In the genomic region with DNA sequence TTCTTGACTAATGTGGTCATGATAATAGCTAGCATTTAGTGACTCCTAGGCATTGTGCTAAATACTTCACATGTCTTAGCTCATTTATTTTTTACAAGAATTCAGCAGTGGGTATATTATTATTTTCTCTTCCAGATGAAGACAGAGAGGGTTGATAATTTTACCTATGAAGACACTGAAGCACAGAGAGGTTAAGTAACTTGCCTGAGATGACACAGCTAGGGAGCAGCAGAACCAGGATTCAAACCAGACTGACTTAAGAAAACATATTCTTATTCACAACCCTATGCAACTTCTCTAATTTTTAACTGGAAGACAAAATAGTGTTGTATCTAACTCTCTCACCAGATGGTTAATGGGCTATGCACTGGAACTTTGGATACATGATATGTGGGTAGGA, we compare ENCODE assay signal across 29 cellular contexts.
"Had no signal": no experiment of that assay in that cellular context is flagged by ENCODE, and none has a peak within 500 bp of the region (broad histone marks: within the 10 kb centered on the region; RNA-seq: fewer than 3 reads in every experiment).

No MANE protein-coding gene starts in this region.

- H3K4me1 ChIP-seq: breast epithelium had no signal

- DNase-seq: activated CD4-positive, alpha-beta memory T cell treated with anti-CD3 and anti-CD28 coated beads for 36 hours; activated CD4-positive, alpha-beta T cell treated with anti-CD3 and anti-CD28 coated beads for 36 hours; activated CD4-positive, alpha-beta T cell treated with anti-CD3 and anti-CD28 coated beads, Interleukin-2, amount 10 ng/mL, durations not matched to agents 24 days and 14 days; activated CD4-positive, CD25-positive, alpha-beta regulatory T cell; activated CD4-positive, CD25-positive, alpha-beta regulatory T cell treated with anti-CD3 and anti-CD28 coated beads, Interleukin-2, amount 50 U/mL, for 72 hours; activated CD8-positive, alpha-beta memory T cell treated with anti-CD3 and anti-CD28 coated beads, Interleukin-2, amount 10 ng/mL, durations not matched to agents 7 days and 5 days; activated CD8-positive, alpha-beta memory T cell treated with anti-CD3 and anti-CD28 coated beads, Interleukin-2, amount 50 U/mL, for 4 hours; activated CD8-positive, alpha-beta T cell treated with anti-CD3 and anti-CD28 coated beads, Interleukin-2, amount 10 ng/mL, durations not matched to agents 7 days and 5 days; activated effector memory CD4-positive, alpha-beta T cell treated with anti-CD3 and anti-CD28 coated beads, Interleukin-2, amount 50 U/mL, for 16 hours; activated naive CD4-positive, alpha-beta T cell treated with anti-CD3 and anti-CD28 coated beads for 36 hours; activated naive CD8-positive, alpha-beta T cell treated with anti-CD3 and anti-CD28 coated beads for 36 hours; activated naive CD8-positive, alpha-beta T cell treated with anti-CD3 and anti-CD28 coated beads, Interleukin-2, amount 50 U/mL, for 24 hours; activated T-cell treated with anti-CD3 and anti-CD28 coated beads, Interleukin-2, amount 50 U/mL, for 1 hour; activated T-cell treated with anti-CD3 and anti-CD28 coated beads, Interleukin-2, amount 50 U/mL, for 48 hours; central memory CD4-positive, alpha-beta T cell; cerebellar nuclear complex; dorsolateral prefrontal cortex; effector memory CD4-positive, alpha-beta T cell; endodermal cell; head of caudate nucleus; T-helper 1 cell; T-helper 17 cell; T1000 had no signal

- FAIRE-seq: frontal cortex had no signal

- ATAC-seq: activated CD4-positive, alpha-beta T cell treated with anti-CD3 and anti-CD28 coated beads for 36 hours; activated CD8-positive, alpha-beta memory T cell treated with anti-CD3 and anti-CD28 coated beads, Interleukin-2, amount 10 ng/mL, durations not matched to agents 7 days and 5 days; activated CD8-positive, alpha-beta T cell treated with anti-CD3 and anti-CD28 coated beads, Interleukin-2, amount 10 ng/mL, durations not matched to agents 7 days and 5 days; activated naive CD8-positive, alpha-beta T cell treated with anti-CD3 and anti-CD28 coated beads, Interleukin-2, amount 50 U/mL, for 24 hours; esophagus mucosa; T-helper 17 cell had no signal

- H3K4me3 ChIP-seq: ascending aorta, breast epithelium, cardiac muscle cell, coronary artery, dorsolateral prefrontal cortex had no signal

- H3K27ac ChIP-seq: breast epithelium, cardiac muscle cell had no signal

- H3K9me3 ChIP-seq: ascending aorta, breast epithelium had no signal

- H3K27me3 ChIP-seq: ascending aorta, breast epithelium, cardiac muscle cell, dorsolateral prefrontal cortex had no signal
